In genomic region chr6:44740566-44741120, GRCh38 we compare ENCODE assay signal across 27 cellular contexts.
DNase-seq lines count a peak whose midpoint lies in the region; ATAC-seq and TF ChIP-seq lines count a peak whose summit lies in the region.
"Had no signal": no experiment of that assay in that cellular context is flagged by ENCODE, and none has a peak within 500 bp of the region (broad histone marks: within the 10 kb centered on the region; RNA-seq: fewer than 3 reads in every experiment).

No MANE protein-coding gene starts in this region.

- H2AFZ ChIP-seq in H9 (ENCODE audit: low read length) (no peak overlapping the region), neuronal stem cell (ENCODE audit: low read length) (peak overlapping the region; percentile 25)

- H4K20me1 ChIP-seq in H9 (ENCODE audit: control insufficient read depth, insufficient read depth, insufficient read length), result no peaks in the 10 kb centered on the region
- H4K20me1 ChIP-seq: BLaER1 treated with 17β-estradiol and CSF1 and Interleukin-3, amounts not matched to agents 10 nM and 100 nM had no signal

- H3K4ac ChIP-seq in H9 (ENCODE audit: low read depth, low read length) (no peak overlapping the region), neuronal stem cell (ENCODE audit: low read length) (no peak overlapping the region)

- H3T11ph ChIP-seq in H9 (ENCODE audit: low read length), result no peak overlapping the region

- no peak for ATAC-seq in activated T-helper 17 cell treated with anti-CD3 and anti-CD28 coated beads, Interleukin-2, amount 50 U/mL, for 72 hours (replicated peaks)
- no peak for ATAC-seq in GM18909 (IDR thresholded peaks at IDR 0.05; ENCODE audit: poor library complexity, unreplicated experiment)
- ATAC-seq: A549; CD8-positive, alpha-beta T cell; GM12878; HepG2; Panc1 had no signal

- H3K36me3 Mint-ChIP-seq in H9 (ENCODE audit: insufficient read depth in 1 of 3, low read depth in 3 of 3), result peaks cover 3 to 10% (median 6%) of the 10 kb centered on the region in 3 experiments; a peak in 5 of 7 replicates
- no peaks in the 10 kb centered on the region for H3K36me3 Mint-ChIP-seq in activated T-helper 17 cell treated with anti-CD3 and anti-CD28 coated beads, Interleukin-2, amount 50 U/mL, for 72 hours (ENCODE audit: low read depth)

- H3K9ac ChIP-seq in H9 (ENCODE audit: extremely low read depth, insufficient read length, low read length) (no peak overlapping the region), neuronal stem cell (ENCODE audit: low read depth, low read length, poor library complexity) (peak overlapping the region; percentile 9)
- H3K9ac ChIP-seq: BLaER1 treated with 17β-estradiol and CSF1 and Interleukin-3, amounts not matched to agents 10 nM and 100 nM had no signal

- H3K4me2 ChIP-seq in H9 (ENCODE audit: insufficient read depth, insufficient read length, low read length) (no peak overlapping the region), neuronal stem cell (ENCODE audit: insufficient read depth, low read length, poor library complexity, severe bottlenecking) (no peak overlapping the region)
- H3K4me2 ChIP-seq: A549; BLaER1 treated with 17β-estradiol and CSF1 and Interleukin-3, amounts not matched to agents 10 nM and 100 nM had no signal

- H3K23ac ChIP-seq in H9 (ENCODE audit: insufficient read length, low read depth, low read length), result no peak overlapping the region
- H3K23ac ChIP-seq in neuronal stem cell (ENCODE audit: low read depth, low read length, poor library complexity), result no peak overlapping the region

- H2BK120ac ChIP-seq in H9 (ENCODE audit: low read depth, low read length, poor library complexity, severe bottlenecking) (no peak overlapping the region), neuronal stem cell (ENCODE audit: low read depth, low read length) (no peak overlapping the region)

- no peaks in the 10 kb centered on the region for H3K27me3 ChIP-seq in H9 (ENCODE audit: insufficient read depth, low read length)
- H3K27me3 ChIP-seq in neuronal stem cell (ENCODE audit: control insufficient read depth in 3 of 3, insufficient read depth in 3 of 3, low read depth in 1 of 3, low read length in 3 of 3), result no peaks in the 10 kb centered on the region
- H3K27me3 ChIP-seq in suprapubic skin, result no peaks in the 10 kb centered on the region
- H3K27me3 ChIP-seq: BLaER1 treated with 17β-estradiol and CSF1 and Interleukin-3, amounts not matched to agents 10 nM and 100 nM had no signal

- no peak overlapping the region for H2BK20ac ChIP-seq in H9 (ENCODE audit: low read depth, low read length, poor library complexity, severe bottlenecking)

- H4K5ac ChIP-seq in H9 (ENCODE audit: insufficient read length, low read depth, low read length), result no peak overlapping the region

- H3K56ac ChIP-seq in H9 (ENCODE audit: insufficient read length, low read depth, low read length), result no peak overlapping the region

- H3K9me3 Mint-ChIP-seq in H9, result peaks cover 10 to 11% of the 10 kb centered on the region in 2 experiments
- no peaks in the 10 kb centered on the region for H3K9me3 Mint-ChIP-seq in activated T-helper 17 cell treated with anti-CD3 and anti-CD28 coated beads, Interleukin-2, amount 50 U/mL, for 72 hours

- peaks cover 20% of the 10 kb centered on the region in 2 experiments for H3K4me1 Mint-ChIP-seq in H9
- H3K4me1 Mint-ChIP-seq in activated T-helper 17 cell treated with anti-CD3 and anti-CD28 coated beads, Interleukin-2, amount 50 U/mL, for 72 hours, result peaks cover under 1% of the 10 kb centered on the region

- DNase-seq in H9 (no peak), fibroblast of villous mesenchyme (ENCODE audit: low read depth) (peak; percentile 19), neuronal stem cell (ENCODE audit: low spot score) (no peak), caudate nucleus (lab: John Stamatoyannopoulos, UW) (no peak), suprapubic skin (ENCODE audit: low spot score in 2 of 2) (no peak), CD1c-positive myeloid dendritic cell (ENCODE audit: extremely low spot score) (no peak)
- DNase-seq: AML-193; Caco-2; CD8-positive, alpha-beta T cell; GDM1; H7; Karpas-422; MV-4-11; NCI-H1105; NCI-H1436 treated with DMSO at 0.1 percent for 48 hours; NCI-H1930; NCI-H2107; NCI-H526; SHP77 had no signal

- H3K4me3 ChIP-seq in fibroblast of villous mesenchyme (ENCODE audit: low read depth, low read length), result no peak overlapping the region
- no peak overlapping the region for H3K4me3 ChIP-seq in neuronal stem cell (ENCODE audit: low read length in 2 of 2)
- no peak overlapping the region for H3K4me3 ChIP-seq in suprapubic skin
- H3K4me3 ChIP-seq: A549; BLaER1 treated with 17β-estradiol and CSF1 and Interleukin-3, amounts not matched to agents 10 nM and 100 nM; GM12878 had no signal

- H3K27ac ChIP-seq in H9 (ENCODE audit: insufficient read length, low read depth, low read length) (no peak overlapping the region), neuronal stem cell (replicated peaks; ENCODE audit: low read length) (no peak overlapping the region), caudate nucleus (ENCODE audit: low read depth, low read length) (no peak overlapping the region), suprapubic skin (no peak overlapping the region)
- H3K27ac ChIP-seq: A549; BLaER1 treated with 17β-estradiol and CSF1 and Interleukin-3, amounts not matched to agents 10 nM and 100 nM; RWPE1 had no signal

- no peak for TF ChIP-seq EP300 in suprapubic skin (IDR thresholded peaks at IDR 0.05)

- no peak overlapping the region for H4K91ac ChIP-seq in H9 (ENCODE audit: insufficient read length, low read depth, low read length)
- H4K91ac ChIP-seq in neuronal stem cell (ENCODE audit: low read depth, low read length, poor library complexity), result no peak overlapping the region

- H2BK12ac ChIP-seq in H9 (ENCODE audit: insufficient read length, low read depth, low read length), result no peak overlapping the region
- no peak overlapping the region for H2BK12ac ChIP-seq in neuronal stem cell (ENCODE audit: low read length)

- H3K23me2 ChIP-seq in H9 (ENCODE audit: insufficient read length, low read depth, low read length, poor library complexity, severe bottlenecking), result no peaks in the 10 kb centered on the region

- H2BK15ac ChIP-seq in H9 (ENCODE audit: low read depth, low read length), result no peak overlapping the region
- H2BK15ac ChIP-seq in neuronal stem cell (ENCODE audit: low read length), result no peak overlapping the region

- no peak for TF ChIP-seq POLR2A in suprapubic skin (IDR thresholded peaks at IDR 0.05)

- TF ChIP-seq CTCF in H9 (conservative IDR thresholded peaks at IDR 0.05) (no peak), fibroblast of villous mesenchyme (IDR thresholded peaks at IDR 0.05; ENCODE audit: insufficient read depth, low read depth, low read length) (no peak), suprapubic skin (IDR thresholded peaks at IDR 0.05) (no peak)

- H3K36me3 ChIP-seq in neuronal stem cell (replicated peaks in 1 of 2; ENCODE audit: control insufficient read depth in 2 of 2, insufficient read depth in 2 of 2, low read length in 2 of 2), result no peaks in the 10 kb centered on the region
- H3K36me3 ChIP-seq in suprapubic skin, result no peaks in the 10 kb centered on the region
- H3K36me3 ChIP-seq: BLaER1 treated with 17β-estradiol and CSF1 and Interleukin-3, amounts not matched to agents 10 nM and 100 nM had no signal

- peaks cover 6% of the 10 kb centered on the region for H3K27me3 Mint-ChIP-seq in H9 (ENCODE audit: low read depth)
- peaks cover 3% of the 10 kb centered on the region for H3K27me3 Mint-ChIP-seq in activated T-helper 17 cell treated with anti-CD3 and anti-CD28 coated beads, Interleukin-2, amount 50 U/mL, for 72 hours

- no peaks in the 10 kb centered on the region for H3K79me2 ChIP-seq in H9 (ENCODE audit: insufficient read depth, low read length)

- H3K4me3 Mint-ChIP-seq in H9, result no peak overlapping the region
- H3K4me3 Mint-ChIP-seq in activated T-helper 17 cell treated with anti-CD3 and anti-CD28 coated beads, Interleukin-2, amount 50 U/mL, for 72 hours, result no peak overlapping the region
- H3K4me3 Mint-ChIP-seq: CD8-positive, alpha-beta T cell had no signal

- H2BK5ac ChIP-seq in H9 (ENCODE audit: insufficient read length, low read length), result no peak overlapping the region
- H2BK5ac ChIP-seq in neuronal stem cell (ENCODE audit: low read length), result no peak overlapping the region

- H3K27ac Mint-ChIP-seq in H9, result peak overlapping the region in 2 of 3 experiments; percentile 31 to 55; a peak in 2 of 7 replicates
- peak overlapping the region; percentile 28 for H3K27ac Mint-ChIP-seq in activated T-helper 17 cell treated with anti-CD3 and anti-CD28 coated beads, Interleukin-2, amount 50 U/mL, for 72 hours
- H3K27ac Mint-ChIP-seq: CD8-positive, alpha-beta T cell had no signal

- H3K4me1 ChIP-seq in H9 (ENCODE audit: insufficient read depth, low read length), result no peaks in the 10 kb centered on the region; the same call in 1 of the 2 replicates
- H3K4me1 ChIP-seq in neuronal stem cell (ENCODE audit: control insufficient read depth in 2 of 2, insufficient read depth in 1 of 2, low read depth in 1 of 2, low read length in 2 of 2), result peaks cover 9 to 18% of the 10 kb centered on the region in 2 donors
- H3K4me1 ChIP-seq in suprapubic skin, result no peaks in the 10 kb centered on the region
- H3K4me1 ChIP-seq: Caco-2 had no signal

- H3K14ac ChIP-seq in H9 (ENCODE audit: insufficient read depth, low read length) (no peak overlapping the region), neuronal stem cell (ENCODE audit: low read length) (no peak overlapping the region)

- no peak overlapping the region for H2AK5ac ChIP-seq in H9 (ENCODE audit: insufficient read length, low read length)
- H2AK5ac ChIP-seq in neuronal stem cell (ENCODE audit: low read depth, low read length), result peak overlapping the region; percentile 78

- H3K18ac ChIP-seq in H9 (ENCODE audit: insufficient read length, low read depth, low read length) (no peak overlapping the region), neuronal stem cell (ENCODE audit: low read length) (peak overlapping the region; percentile 69)

- H4K8ac ChIP-seq in H9 (replicated peaks; ENCODE audit: insufficient read length, low read depth, low read length), result no peak overlapping the region
- no peak overlapping the region for H4K8ac ChIP-seq in neuronal stem cell (ENCODE audit: low read depth, low read length)

- H3K9me3 ChIP-seq in H9 (ENCODE audit: control insufficient read depth, low read depth, low read length) (no peaks in the 10 kb centered on the region), neuronal stem cell (replicated peaks in 1 of 2; ENCODE audit: control insufficient read depth in 2 of 2, insufficient read depth in 1 of 2, low read depth in 1 of 2, low read length in 2 of 2) (peaks cover 0 to 11% of the 10 kb centered on the region in 2 donors), suprapubic skin (no peaks in the 10 kb centered on the region)
- H3K9me3 ChIP-seq: A549, Caco-2 had no signal

- WGBS in H9 (ENCODE audit: extremely low coverage, insufficient read length, low lambda C conversion rate), result no CpG with 5 or more reads among the region's 8 CpGs
- WGBS in neuronal stem cell (ENCODE audit: extremely low coverage in 2 of 2, insufficient read length in 2 of 2, insufficient replicate concordance in 1 of 2), 2 donors, result no CpG with 5 or more reads among the region's 8 CpGs
- 95% methylated on average over 8 of the region's 8 CpGs for WGBS in suprapubic skin

- no peaks in the 10 kb centered on the region for H3K79me1 ChIP-seq in H9 (ENCODE audit: insufficient read depth, low read depth, low read length, poor library complexity, severe bottlenecking)
- no peaks in the 10 kb centered on the region for H3K79me1 ChIP-seq in neuronal stem cell (ENCODE audit: low read depth, low read length)
